ENCODE assay signal across 1 cellular context in genomic region chr5:142263346-142263745, GRCh38.
TF ChIP-seq lines count a peak whose summit lies in the region.

No MANE protein-coding gene starts in this region.

TF ChIP-seq in HepG2, 621 proteins besides CTCF, POLR2A, EP300 and RAD21 (continued from another document):
- TF ChIP-seq, protein P1, sequence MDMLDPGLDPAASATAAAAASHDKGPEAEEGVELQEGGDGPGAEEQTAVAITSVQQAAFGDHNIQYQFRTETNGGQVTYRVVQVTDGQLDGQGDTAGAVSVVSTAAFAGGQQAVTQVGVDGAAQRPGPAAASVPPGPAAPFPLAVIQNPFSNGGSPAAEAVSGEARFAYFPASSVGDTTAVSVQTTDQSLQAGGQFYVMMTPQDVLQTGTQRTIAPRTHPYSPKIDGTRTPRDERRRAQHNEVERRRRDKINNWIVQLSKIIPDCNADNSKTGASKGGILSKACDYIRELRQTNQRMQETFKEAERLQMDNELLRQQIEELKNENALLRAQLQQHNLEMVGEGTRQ (IDR thresholded peaks at IDR 0.05; ENCODE audit: low read depth, low read length) = no peak
- TF ChIP-seq, protein P1 (CRISPR knock-in tag; IDR thresholded peaks at IDR 0.05; ENCODE audit: borderline replicate concordance) = no peak
- TF ChIP-seq, protein P2, sequence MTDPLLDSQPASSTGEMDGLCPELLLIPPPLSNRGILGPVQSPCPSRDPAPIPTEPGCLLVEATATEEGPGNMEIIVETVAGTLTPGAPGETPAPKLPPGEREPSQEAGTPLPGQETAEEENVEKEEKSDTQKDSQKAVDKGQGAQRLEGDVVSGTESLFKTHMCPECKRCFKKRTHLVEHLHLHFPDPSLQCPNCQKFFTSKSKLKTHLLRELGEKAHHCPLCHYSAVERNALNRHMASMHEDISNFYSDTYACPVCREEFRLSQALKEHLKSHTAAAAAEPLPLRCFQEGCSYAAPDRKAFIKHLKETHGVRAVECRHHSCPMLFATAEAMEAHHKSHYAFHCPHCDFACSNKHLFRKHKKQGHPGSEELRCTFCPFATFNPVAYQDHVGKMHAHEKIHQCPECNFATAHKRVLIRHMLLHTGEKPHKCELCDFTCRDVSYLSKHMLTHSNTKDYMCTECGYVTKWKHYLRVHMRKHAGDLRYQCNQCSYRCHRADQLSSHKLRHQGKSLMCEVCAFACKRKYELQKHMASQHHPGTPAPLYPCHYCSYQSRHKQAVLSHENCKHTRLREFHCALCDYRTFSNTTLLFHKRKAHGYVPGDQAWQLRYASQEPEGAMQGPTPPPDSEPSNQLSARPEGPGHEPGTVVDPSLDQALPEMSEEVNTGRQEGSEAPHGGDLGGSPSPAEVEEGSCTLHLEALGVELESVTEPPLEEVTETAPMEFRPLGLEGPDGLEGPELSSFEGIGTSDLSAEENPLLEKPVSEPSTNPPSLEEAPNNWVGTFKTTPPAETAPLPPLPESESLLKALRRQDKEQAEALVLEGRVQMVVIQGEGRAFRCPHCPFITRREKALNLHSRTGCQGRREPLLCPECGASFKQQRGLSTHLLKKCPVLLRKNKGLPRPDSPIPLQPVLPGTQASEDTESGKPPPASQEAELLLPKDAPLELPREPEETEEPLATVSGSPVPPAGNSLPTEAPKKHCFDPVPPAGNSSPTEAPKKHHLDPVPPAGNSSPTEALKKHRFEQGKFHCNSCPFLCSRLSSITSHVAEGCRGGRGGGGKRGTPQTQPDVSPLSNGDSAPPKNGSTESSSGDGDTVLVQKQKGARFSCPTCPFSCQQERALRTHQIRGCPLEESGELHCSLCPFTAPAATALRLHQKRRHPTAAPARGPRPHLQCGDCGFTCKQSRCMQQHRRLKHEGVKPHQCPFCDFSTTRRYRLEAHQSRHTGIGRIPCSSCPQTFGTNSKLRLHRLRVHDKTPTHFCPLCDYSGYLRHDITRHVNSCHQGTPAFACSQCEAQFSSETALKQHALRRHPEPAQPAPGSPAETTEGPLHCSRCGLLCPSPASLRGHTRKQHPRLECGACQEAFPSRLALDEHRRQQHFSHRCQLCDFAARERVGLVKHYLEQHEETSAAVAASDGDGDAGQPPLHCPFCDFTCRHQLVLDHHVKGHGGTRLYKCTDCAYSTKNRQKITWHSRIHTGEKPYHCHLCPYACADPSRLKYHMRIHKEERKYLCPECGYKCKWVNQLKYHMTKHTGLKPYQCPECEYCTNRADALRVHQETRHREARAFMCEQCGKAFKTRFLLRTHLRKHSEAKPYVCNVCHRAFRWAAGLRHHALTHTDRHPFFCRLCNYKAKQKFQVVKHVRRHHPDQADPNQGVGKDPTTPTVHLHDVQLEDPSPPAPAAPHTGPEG (CRISPR knock-in tag; IDR thresholded peaks at IDR 0.05) = no peak
- TF ChIP-seq NR2F1 (CRISPR knock-in tag; IDR thresholded peaks at IDR 0.05) (no peak), NPAS2 (CRISPR knock-in tag; IDR thresholded peaks at IDR 0.05; ENCODE audit: borderline replicate concordance) (no peak), ZNF318 (CRISPR knock-in tag; IDR thresholded peaks at IDR 0.05) (no peak), TEAD3 (CRISPR knock-in tag; optimal IDR thresholded peaks at IDR 0.05; ENCODE audit: borderline replicate concordance) (no peak), YY1 (IDR thresholded peaks at IDR 0.05; ENCODE audit: insufficient read depth, insufficient replicate concordance, low read depth, low read length) (no peak)
